8 cellular contexts compared by ENCODE assay signal in the genomic region with DNA sequence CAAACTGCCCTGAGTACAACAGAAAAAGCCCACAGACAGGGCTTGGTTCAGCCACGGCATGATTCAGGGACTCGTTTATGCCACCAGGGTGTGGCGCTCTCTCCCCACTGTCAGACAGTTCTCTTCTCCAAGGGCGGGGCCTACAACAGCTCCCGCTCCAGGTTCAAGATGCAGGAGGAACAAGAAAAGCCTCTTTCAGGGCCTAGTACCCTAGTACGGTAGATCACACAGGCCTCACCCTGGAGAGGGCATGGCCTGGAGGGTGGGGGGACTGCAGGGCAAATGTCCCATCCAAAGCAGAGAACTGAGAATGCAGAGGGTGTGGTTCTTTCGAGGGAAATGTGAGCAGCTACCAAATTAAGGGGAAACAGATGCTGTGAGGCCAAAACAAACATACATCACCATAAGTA. TPM values are rescaled to one million over a fixed set of nuclear protein-coding genes. Genes with fewer than 3 reads are reported as not detected.
DNase-seq lines count a peak whose midpoint lies in the region; ATAC-seq and TF ChIP-seq lines count a peak whose summit lies in the region.

No MANE protein-coding gene starts in this region.

- H3K4me2 ChIP-seq in PC-3 (ENCODE audit: low read length), result no peak overlapping the region

- TF ChIP-seq CTCF in AG09319 (IDR thresholded peaks at IDR 0.05; ENCODE audit: low read depth, low read length) (peak; percentile 78), PC-3 (conservative IDR thresholded peaks at IDR 0.05; ENCODE audit: low read depth, low read length) (peak; percentile 70)

- no peak overlapping the region for H3K9ac ChIP-seq in PC-3 (ENCODE audit: low read length)

- POLR2A ChIA-PET in PC-3 (lab: Charles Lee; ENCODE audit: unreplicated experiment), result no interaction called here

- H3K36me3 ChIP-seq in H7 (replicated peaks; ENCODE audit: control insufficient read depth, insufficient read depth, low read length) (peaks cover 8% of the 10 kb centered on the region), PC-3 (ENCODE audit: low read depth, low read length) (peaks cover 22% of the 10 kb centered on the region; the same call in 1 of the 2 replicates)

- ATAC-seq in PC-3 (peak; percentile 60), right cardiac atrium (peak; percentile 82), HG03442 (IDR thresholded peaks at IDR 0.05; ENCODE audit: unreplicated experiment) (no peak), GM18909 (IDR thresholded peaks at IDR 0.05; ENCODE audit: poor library complexity, unreplicated experiment) (no peak)

- H3F3A ChIP-seq in PC-3 (ENCODE audit: low read length, unreplicated experiment), result no peaks in the 10 kb centered on the region

- CTCF ChIA-PET in PC-3 (lab: Charles Lee), result no interaction called here

- H3K27ac ChIP-seq in PC-3 (ENCODE audit: low read length) (no peak overlapping the region), right cardiac atrium (ENCODE audit: low read length) (no peak overlapping the region)

- H3K9me3 ChIP-seq in PC-3 (ENCODE audit: low read length) (no peaks in the 10 kb centered on the region), right cardiac atrium (ENCODE audit: control insufficient read depth, low read length) (no peaks in the 10 kb centered on the region)

- H3K4me3 ChIP-seq in H7 (ENCODE audit: insufficient read depth, low read depth, low read length) (no peak overlapping the region), PC-3 (ENCODE audit: low read length) (no peak overlapping the region), right cardiac atrium (ENCODE audit: low read length) (no peak overlapping the region)

- no peaks in the 10 kb centered on the region for H3K9me2 ChIP-seq in PC-3 (replicated peaks; ENCODE audit: low read length)

- no peaks in the 10 kb centered on the region for H4K20me1 ChIP-seq in PC-3 (ENCODE audit: low read length)

- peaks cover 9% of the 10 kb centered on the region; the same call in 1 of the 2 replicates for H3K4me1 ChIP-seq in PC-3 (ENCODE audit: insufficient read depth, low read length)
- H3K4me1 ChIP-seq in right cardiac atrium (ENCODE audit: control insufficient read depth, insufficient read depth, low read length), result peaks cover 9% of the 10 kb centered on the region

- DNase-seq in AG09319 (ENCODE audit: extremely low read depth, low read depth), result no peak
- peak; percentile 82 for DNase-seq in H7
- peak; percentile 43 for DNase-seq in PC-3
- DNase-seq in amygdala (lab: John Stamatoyannopoulos, UW), result peak in 34 of 56 donors; percentile 2 to 76 (median 41)
- peak; percentile 74 to 85 (median 81) for DNase-seq in right cardiac atrium
- peak; percentile 28 for DNase-seq in stimulated activated CD4-positive, alpha-beta T cell treated with anti-CD3 and anti-CD28 coated beads, Interleukin-1b, Interleukin-23, amount 100 ng/mL, for 48 hours

- 33% methylated on average over 7 of the region's 7 CpGs for WGBS in right cardiac atrium

- intact Hi-C loops in PC-3 (cut with micrococcal nuclease), result loop anchor here (10.0 kb wide), 2 partner anchors 63 to 383 kb away; no protein-coding TSS in a partner anchor
- intact Hi-C loops in right cardiac atrium (cut with DNase I), result loop anchor here (10.0 kb wide), 3 partner anchors 287 to 523 kb away; no protein-coding TSS in a partner anchor

- H3K27me3 ChIP-seq in H7 (ENCODE audit: control insufficient read depth, insufficient read depth, low read length), result no peaks in the 10 kb centered on the region
- no peaks in the 10 kb centered on the region for H3K27me3 ChIP-seq in PC-3 (ENCODE audit: low read length)
- no peaks in the 10 kb centered on the region for H3K27me3 ChIP-seq in right cardiac atrium (ENCODE audit: control insufficient read depth, insufficient read depth)

- BruUV-seq in PC-3 (replicated peaks; lab: Mats Ljungman, UMichigan), result no TSS peak

- H3K79me2 ChIP-seq in PC-3 (ENCODE audit: low read length), result peaks cover 48% of the 10 kb centered on the region

- no peak overlapping the region for H2AFZ ChIP-seq in PC-3 (ENCODE audit: low read length)

RNA-seq across cellular contexts. Expression of a gene that starts 12.0 kb away (rescaled TPM):
- 16.8 and 24.0 TPM in 2 replicates for total RNA-seq in H7 (2014; rRNA removed; shearing (Covaris generic))
- total RNA-seq in PC-3 (2014; rRNA removed) (21.1 and 21.2 TPM in 2 replicates), right cardiac atrium (10 to 100 TPM; 15.7 to 18.9 (median 17.3) TPM)
- 13.2 TPM for polyA plus RNA-seq in right cardiac atrium

RNA-seq across cellular contexts. Expression of a gene that starts 23.1 kb away (rescaled TPM):
- 34.5 and 38.4 TPM in 2 replicates for total RNA-seq in H7 (2014; rRNA removed; shearing (Covaris generic))
- total RNA-seq in PC-3 (2014; rRNA removed) (17.8 and 29.9 TPM in 2 replicates), right cardiac atrium (10 to 100 TPM in 1 of 4 donors, 1 to 10 TPM in 3; 6.7 to 17.2 (median 7.3) TPM)
- 4.8 TPM for polyA plus RNA-seq in right cardiac atrium

Comparison
In these comparisons a context has a peak if more than half of its experiments do, and no peak if none do; other contexts are left out.
1. ATAC-seq: peak in PC-3 (single experiment) and right cardiac atrium (2 of 2); none in HG03442 (single experiment) and GM18909 (single experiment).